ENCODE assay signal across 15 cellular contexts in genomic region chr1:21641537-21641936, GRCh38. TPM values are rescaled to one million over a fixed set of nuclear protein-coding genes. Genes with fewer than 3 reads are reported as not detected.
DNase-seq lines count a peak whose midpoint lies in the region; ATAC-seq, FAIRE-seq and TF ChIP-seq lines count a peak whose summit lies in the region.
"Had no signal": no experiment of that assay in that cellular context is flagged by ENCODE, and none has a peak within 500 bp of the region (broad histone marks: within the 10 kb centered on the region; RNA-seq: fewer than 3 reads in every experiment).

No MANE protein-coding gene starts in this region.

- H3K14ac ChIP-seq in mesenchymal stem cell (ENCODE audit: low read length in 2 of 2), result no peak overlapping the region

- H2BK5ac ChIP-seq in mesenchymal stem cell (ENCODE audit: low read depth, low read length, poor library complexity, severe bottlenecking), result no peak overlapping the region

- no peaks in the 10 kb centered on the region for H3K36me3 Mint-ChIP-seq in activated CD4-positive, alpha-beta T cell treated with anti-CD3 and anti-CD28 coated beads, Interleukin-2, amount 10 ng/mL, durations not matched to agents 7 days and 5 days (ENCODE audit: low read depth)
- H3K36me3 Mint-ChIP-seq: CD4-positive, CD25-positive, alpha-beta regulatory T cell had no signal

- H4K8ac ChIP-seq in mesenchymal stem cell (ENCODE audit: low read length), result no peak overlapping the region

- in situ Hi-C loops in HepG2 (cut with HindIII; ENCODE audit: extremely low pct_ligation_motif_present, low pct_unique_long_range_greater_than_20kb), result no loop called here

- H3K36me3 ChIP-seq in HepG2 (replicated peaks in 1 of 2; ENCODE audit: control insufficient read depth in 1 of 2, insufficient read depth in 2 of 2, low read length in 2 of 2), result peaks cover 5 to 21% of the 10 kb centered on the region in 2 experiments; a peak in 4 of 5 replicates
- H3K36me3 ChIP-seq in right lobe of liver, result no peaks in the 10 kb centered on the region
- no peaks in the 10 kb centered on the region for H3K36me3 ChIP-seq in body of pancreas (replicated peaks in 1 of 2; ENCODE audit: insufficient read depth in 1 of 2, low read depth in 2 of 2)
- no peaks in the 10 kb centered on the region for H3K36me3 ChIP-seq in pancreas
- H3K36me3 ChIP-seq in mesenchymal stem cell (ENCODE audit: control insufficient read depth in 1 of 2, insufficient read depth in 2 of 2, low read depth in 1 of 2, low read length in 2 of 2), result no peaks in the 10 kb centered on the region
- H3K36me3 ChIP-seq in SK-N-SH (replicated peaks in 1 of 2; ENCODE audit: control insufficient read depth in 1 of 2, insufficient read depth in 2 of 2, low read length in 1 of 2), result no peaks in the 10 kb centered on the region
- H3K36me3 ChIP-seq: BLaER1 treated with 17β-estradiol and CSF1 and Interleukin-3, amounts not matched to agents 10 nM and 100 nM had no signal

- no peak overlapping the region for H4K91ac ChIP-seq in mesenchymal stem cell (ENCODE audit: low read length)

- H3K4me1 ChIP-seq in HepG2 (ENCODE audit: insufficient read depth, low read length) (peaks cover 11% of the 10 kb centered on the region; the same call in 1 of the 2 replicates), right lobe of liver (peaks cover 0 to 10% (median 5%) of the 10 kb centered on the region in 4 donors), body of pancreas (peaks cover 60% of the 10 kb centered on the region), pancreas (peaks cover 34 to 45% (median 41%) of the 10 kb centered on the region in 3 donors), mesenchymal stem cell (ENCODE audit: control insufficient read depth, insufficient read depth, low read depth, low read length) (peaks cover 14% of the 10 kb centered on the region), SK-N-SH (ENCODE audit: control insufficient read depth in 1 of 2, insufficient read depth in 2 of 2, low read depth in 1 of 2, low read length in 1 of 2) (peaks cover 0 to 7% of the 10 kb centered on the region in 2 experiments; a peak in 1 of 4 replicates)

- H3K9me3 ChIP-seq in HepG2 (ENCODE audit: low read length), result no peaks in the 10 kb centered on the region
- H3K9me3 ChIP-seq in right lobe of liver, result no peaks in the 10 kb centered on the region
- H3K9me3 ChIP-seq in body of pancreas, result no peaks in the 10 kb centered on the region
- H3K9me3 ChIP-seq in pancreas, result no peaks in the 10 kb centered on the region
- H3K9me3 ChIP-seq in mesenchymal stem cell (ENCODE audit: control insufficient read depth, low read length), result no peaks in the 10 kb centered on the region
- no peaks in the 10 kb centered on the region for H3K9me3 ChIP-seq in SK-N-SH
- H3K9me3 ChIP-seq: BLaER1 treated with 17β-estradiol and CSF1 and Interleukin-3, amounts not matched to agents 10 nM and 100 nM had no signal

- H3K4me3 ChIP-seq in HepG2 (replicated peaks in 1 of 3; ENCODE audit: insufficient read depth in 1 of 3, low read depth in 2 of 3, low read length in 3 of 3), result no peak overlapping the region
- H3K4me3 ChIP-seq in right lobe of liver, result no peak overlapping the region
- H3K4me3 ChIP-seq in body of pancreas, result no peak overlapping the region
- H3K4me3 ChIP-seq in pancreas, result no peak overlapping the region
- no peak overlapping the region for H3K4me3 ChIP-seq in mesenchymal stem cell (ENCODE audit: insufficient read depth in 1 of 2, low read depth in 1 of 2, low read length in 2 of 2)
- no peak overlapping the region for H3K4me3 ChIP-seq in SK-N-SH (ENCODE audit: low read depth in 2 of 2, low read length in 1 of 2)
- H3K4me3 ChIP-seq: BLaER1 treated with 17β-estradiol and CSF1 and Interleukin-3, amounts not matched to agents 10 nM and 100 nM had no signal

- no peak for TF ChIP-seq CTCF in HepG2 (CRISPR knock-in tag; IDR thresholded peaks at IDR 0.05)
- TF ChIP-seq CTCF in right lobe of liver (IDR thresholded peaks at IDR 0.05), result no peak
- no peak for TF ChIP-seq CTCF in body of pancreas (IDR thresholded peaks at IDR 0.05)
- no peak for TF ChIP-seq CTCF in pancreas (IDR thresholded peaks at IDR 0.05)
- no peak for TF ChIP-seq CTCF in SK-N-SH (IDR thresholded peaks at IDR 0.05)

- H4K20me1 ChIP-seq in HepG2 (ENCODE audit: insufficient read depth, low read length) (peaks cover 3% of the 10 kb centered on the region; the same call in 1 of the 2 replicates), SK-N-SH (ENCODE audit: insufficient read depth) (no peaks in the 10 kb centered on the region)

- no peak overlapping the region for H3K18ac ChIP-seq in mesenchymal stem cell (ENCODE audit: low read depth in 1 of 2, low read length in 2 of 2)

- intact Hi-C loops in HepG2 (cut with micrococcal nuclease; ENCODE audit: unreplicated experiment) (no loop called here), right lobe of liver (cut with DNase I) (no loop called here), body of pancreas (cut with DNase I) (no loop called here), pancreas (cut with DNase I) (no loop called here)

- WGBS in HepG2 (ENCODE audit: low lambda C conversion rate), result 100% methylated on average over 3 of the region's 6 CpGs
- 90% methylated on average over 4 of the region's 6 CpGs for WGBS in right lobe of liver (ENCODE audit: insufficient coverage, low coverage, low lambda C conversion rate, missing lambda C conversion rate)
- WGBS in body of pancreas, 2 donors, result 65 to 73% methylated on average over 5 to 6 of the region's 6 CpGs
- 61 to 66% methylated on average over 6 of the region's 6 CpGs for WGBS in pancreas, 2 donors
- 74% methylated on average over 6 of the region's 6 CpGs for WGBS in mesenchymal stem cell
- 71% methylated on average over 6 of the region's 6 CpGs for WGBS in SK-N-SH (ENCODE audit: low lambda C conversion rate)

- POLR2A ChIA-PET in HepG2 (lab: Yijun Ruan, JAX) (no interaction called here), SK-N-SH (lab: Yijun Ruan, JAX) (no interaction called here)
- POLR2A ChIA-PET in activated CD4-positive, alpha-beta T cell treated with anti-CD3 and anti-CD28 coated beads, Interleukin-2, amount 10 ng/mL, durations not matched to agents 7 days and 5 days (lab: Charles Lee), result no interaction called here

- no peak overlapping the region for H2AK5ac ChIP-seq in mesenchymal stem cell (ENCODE audit: low read length, severe bottlenecking)

- no peaks in the 10 kb centered on the region for H3K27me3 Mint-ChIP-seq in activated CD4-positive, alpha-beta T cell treated with anti-CD3 and anti-CD28 coated beads, Interleukin-2, amount 10 ng/mL, durations not matched to agents 7 days and 5 days

- ATAC-seq in HepG2, result no peak
- no peak for ATAC-seq in right lobe of liver
- ATAC-seq in body of pancreas, result no peak
- no peak for ATAC-seq in pancreas
- ATAC-seq: HCT116 had no signal

- H3K23ac ChIP-seq in mesenchymal stem cell (ENCODE audit: low read length in 2 of 2), result no peak overlapping the region

- no peak overlapping the region for H3K4ac ChIP-seq in mesenchymal stem cell (ENCODE audit: low read depth in 1 of 2, low read length in 2 of 2)

- no peak overlapping the region for H3K4me2 ChIP-seq in HepG2 (ENCODE audit: low read depth, low read length)
- no peak overlapping the region for H3K4me2 ChIP-seq in mesenchymal stem cell (ENCODE audit: low read length, poor library complexity, severe bottlenecking)
- no peak overlapping the region for H3K4me2 ChIP-seq in SK-N-SH
- H3K4me2 ChIP-seq: BLaER1 treated with 17β-estradiol and CSF1 and Interleukin-3, amounts not matched to agents 10 nM and 100 nM had no signal

- H3K9me3 Mint-ChIP-seq in activated CD4-positive, alpha-beta T cell treated with anti-CD3 and anti-CD28 coated beads, Interleukin-2, amount 10 ng/mL, durations not matched to agents 7 days and 5 days, result no peaks in the 10 kb centered on the region

- H3K4me1 Mint-ChIP-seq in activated CD4-positive, alpha-beta T cell treated with anti-CD3 and anti-CD28 coated beads, Interleukin-2, amount 10 ng/mL, durations not matched to agents 7 days and 5 days, result no peaks in the 10 kb centered on the region
- H3K4me1 Mint-ChIP-seq: CD4-positive, CD25-positive, alpha-beta regulatory T cell had no signal

- no peak overlapping the region for H2BK12ac ChIP-seq in mesenchymal stem cell (ENCODE audit: low read length in 2 of 2)

- no peak overlapping the region for H3K27ac ChIP-seq in HepG2 (ENCODE audit: extremely low read length, insufficient read depth, low read length)
- H3K27ac ChIP-seq in right lobe of liver, result peak overlapping the region in 1 of 3 donors; percentile 4
- H3K27ac ChIP-seq in body of pancreas, result peak overlapping the region; percentile 53 to 96 (median 94)
- peak overlapping the region; percentile 60 to 93 (median 76) for H3K27ac ChIP-seq in pancreas
- no peak overlapping the region for H3K27ac ChIP-seq in mesenchymal stem cell (ENCODE audit: low read length, poor library complexity, severe bottlenecking)
- H3K27ac ChIP-seq in SK-N-SH (ENCODE audit: low read depth in 2 of 2, low read length in 1 of 2), result no peak overlapping the region
- H3K27ac ChIP-seq: BLaER1 treated with 17β-estradiol and CSF1 and Interleukin-3, amounts not matched to agents 10 nM and 100 nM had no signal

- no peak overlapping the region for H2BK120ac ChIP-seq in mesenchymal stem cell (ENCODE audit: low read depth, low read length)

- no peaks in the 10 kb centered on the region for H3K79me2 ChIP-seq in HepG2 (ENCODE audit: insufficient read depth, low read length)
- H3K79me2 ChIP-seq in SK-N-SH (ENCODE audit: insufficient read depth), result no peaks in the 10 kb centered on the region

- H2AFZ ChIP-seq in HepG2 (ENCODE audit: low read length) (no peak overlapping the region), mesenchymal stem cell (ENCODE audit: low read depth, low read length) (no peak overlapping the region), SK-N-SH (ENCODE audit: low read depth) (no peak overlapping the region)

- no peak overlapping the region for H3K4me3 Mint-ChIP-seq in activated CD4-positive, alpha-beta T cell treated with anti-CD3 and anti-CD28 coated beads, Interleukin-2, amount 10 ng/mL, durations not matched to agents 7 days and 5 days
- H3K4me3 Mint-ChIP-seq: CD4-positive, CD25-positive, alpha-beta regulatory T cell had no signal

- TF ChIP-seq EP300 in HepG2 (IDR thresholded peaks at IDR 0.05; ENCODE audit: low read depth in 2 of 2, low read length in 2 of 2), result no peak
- no peak for TF ChIP-seq EP300 in HepG2 (CRISPR knock-in tag; IDR thresholded peaks at IDR 0.05; ENCODE audit: borderline replicate concordance)
- no peak for TF ChIP-seq EP300 in SK-N-SH (IDR thresholded peaks at IDR 0.05; ENCODE audit: borderline replicate concordance in 1 of 2, low read depth in 1 of 2, low read length in 1 of 2)

- TF ChIP-seq RAD21 in HepG2 (CRISPR knock-in tag; IDR thresholded peaks at IDR 0.05), result no peak
- TF ChIP-seq RAD21 in SK-N-SH (IDR thresholded peaks at IDR 0.05; ENCODE audit: low read length), result no peak

- no peak for TF ChIP-seq POLR2A in HepG2 (IDR thresholded peaks at IDR 0.05; ENCODE audit: insufficient read depth in 1 of 2, low read depth in 2 of 2, low read length in 2 of 2)
- no peak for TF ChIP-seq POLR2A in right lobe of liver (IDR thresholded peaks at IDR 0.05)
- no peak for TF ChIP-seq POLR2A in body of pancreas (IDR thresholded peaks at IDR 0.05)

- H2BK15ac ChIP-seq in mesenchymal stem cell (ENCODE audit: low read depth, poor library complexity, severe bottlenecking), result no peak overlapping the region

- H3K27me3 ChIP-seq in HepG2 (ENCODE audit: control insufficient read depth in 1 of 2, insufficient read depth in 2 of 2, low read length in 2 of 2) (no peaks in the 10 kb centered on the region), right lobe of liver (no peaks in the 10 kb centered on the region), body of pancreas (no peaks in the 10 kb centered on the region), pancreas (no peaks in the 10 kb centered on the region), mesenchymal stem cell (ENCODE audit: control insufficient read depth in 1 of 2, insufficient read depth in 1 of 2, low read length in 2 of 2) (peaks cover 11 to 52% of the 10 kb centered on the region in 2 experiments), SK-N-SH (ENCODE audit: insufficient read depth) (no peaks in the 10 kb centered on the region)
- H3K27me3 ChIP-seq: BLaER1 treated with 17β-estradiol and CSF1 and Interleukin-3, amounts not matched to agents 10 nM and 100 nM had no signal

- H3K27ac Mint-ChIP-seq in activated CD4-positive, alpha-beta T cell treated with anti-CD3 and anti-CD28 coated beads, Interleukin-2, amount 10 ng/mL, durations not matched to agents 7 days and 5 days, result no peak overlapping the region
- H3K27ac Mint-ChIP-seq: CD4-positive, CD25-positive, alpha-beta regulatory T cell had no signal

- H3K9ac ChIP-seq in HepG2 (ENCODE audit: insufficient read depth, low read depth, low read length) (no peak overlapping the region), mesenchymal stem cell (ENCODE audit: low read length) (no peak overlapping the region), SK-N-SH (no peak overlapping the region)
- H3K9ac ChIP-seq: BLaER1 treated with 17β-estradiol and CSF1 and Interleukin-3, amounts not matched to agents 10 nM and 100 nM had no signal

- no TSS peak for BruUV-seq in HepG2 (replicated peaks; lab: Mats Ljungman, UMichigan)

- DNase-seq in HepG2 (ENCODE audit: low spot score), result no peak
- no peak for DNase-seq in right lobe of liver
- no peak for DNase-seq in body of pancreas
- no peak for DNase-seq in pancreas
- no peak for DNase-seq in mesenchymal stem cell
- DNase-seq in activated CD4-positive, alpha-beta T cell treated with anti-CD3 and anti-CD28 coated beads, Interleukin-2, amount 10 ng/mL, durations not matched to agents 7 days and 5 days, result no peak
- no peak for DNase-seq in SK-N-SH
- DNase-seq: 8988T; ACHN; CD4-positive, CD25-positive, alpha-beta regulatory T cell; DMS53; GF-D8 had no signal

- no peaks in the 10 kb centered on the region for H3F3A ChIP-seq in SK-N-SH (replicated peaks; ENCODE audit: insufficient read depth)

- H3K79me1 ChIP-seq in mesenchymal stem cell (replicated peaks; ENCODE audit: low read length, poor library complexity, severe bottlenecking), result no peaks in the 10 kb centered on the region

- H3K9me2 ChIP-seq in SK-N-SH, result no peaks in the 10 kb centered on the region

- CTCF ChIA-PET in HepG2 (lab: Yijun Ruan, JAX; ENCODE audit: low intra/inter-chr PET ratio, low total read pairs), result no interaction called here
- CTCF ChIA-PET in activated CD4-positive, alpha-beta T cell treated with anti-CD3 and anti-CD28 coated beads, Interleukin-2, amount 10 ng/mL, durations not matched to agents 7 days and 5 days (lab: Charles Lee), result interaction anchor here (1.1 kb wide), 1 partner anchor 19 kb away, joined by 3 read pairs; no protein-coding TSS in a partner anchor
- CTCF ChIA-PET in SK-N-SH (lab: Yijun Ruan, JAX), result interaction anchor here (0.6 to 2.3 kb wide), 4 partner anchors 15 to 387 kb away, joined by 3 to 5 read pairs (median 4); no protein-coding TSS in a partner anchor

- no peak for FAIRE-seq in HepG2 (lab: Jason Lieb, UNC)
- FAIRE-seq in pancreas (lab: Jason Lieb, UNC), result no peak
- FAIRE-seq: GM19239 had no signal

RNA-seq across cellular contexts. Expression of gene RAP1GAP, which starts 27.6 kb away (rescaled TPM):
- total RNA-seq in HepG2 (2016; rRNA removed; fragmentation: Illumina TruSeq; extraction: Trizol), result 9.7 and 11.9 TPM in 2 replicates
- 3.8 and 5.0 TPM in 2 replicates for total RNA-seq in HepG2 (2016; cell fraction: cytosol; rRNA removed; fragmentation: Illumina TruSeq; extraction: Trizol; ENCODE audit: low read depth)
- total RNA-seq in HepG2 (2016; cell fraction: insoluble cytoplasmic fraction; rRNA removed; fragmentation: Illumina TruSeq; extraction: Trizol), result 7.8 and 12.1 TPM in 2 replicates
- 9.5 and 11.5 TPM in 2 replicates for total RNA-seq in HepG2 (2016; cell fraction: membrane; rRNA removed; fragmentation: Illumina TruSeq; extraction: Trizol)
- 13.6 and 14.7 TPM in 2 replicates for total RNA-seq in HepG2 (2016; cell fraction: nucleus; rRNA removed; fragmentation: Illumina TruSeq; extraction: Trizol)
- polyA plus RNA-seq in HepG2 (2011; rRNA removed), result 37.5 and 46.1 TPM in 2 replicates
- polyA plus RNA-seq in HepG2 (2011; cell fraction: cytosol; rRNA removed), result 21.6 and 24.9 TPM in 2 replicates
- polyA plus RNA-seq in HepG2 (2011; cell fraction: nucleus; rRNA removed), result 114 and 133 TPM in 2 replicates
- polyA plus RNA-seq in HepG2 (2012), result 22.0 and 27.8 TPM in 2 replicates
- polyA plus RNA-seq in HepG2 (2016; cell fraction: cytosol; fragmentation: Illumina TruSeq; extraction: Trizol; ENCODE audit: low read depth), result 5.3 and 7.0 TPM in 2 replicates
- polyA plus RNA-seq in HepG2 (2016; cell fraction: insoluble cytoplasmic fraction; fragmentation: Illumina TruSeq; extraction: Trizol; ENCODE audit: low read depth), result 17.1 and 23.0 TPM in 2 replicates
- 14.4 and 18.4 TPM in 2 replicates for polyA plus RNA-seq in HepG2 (2016; cell fraction: membrane; fragmentation: Illumina TruSeq; extraction: Trizol; ENCODE audit: low read depth)
- 58.0 and 62.8 TPM in 2 replicates for polyA plus RNA-seq in HepG2 (2016; cell fraction: nucleus; fragmentation: Illumina TruSeq; extraction: Trizol; ENCODE audit: insufficient read depth, low read depth)
- 18.4 and 45.8 TPM in 2 replicates for polyA minus RNA-seq in HepG2 (2011; rRNA and poly(A)+ RNA removed; ENCODE audit: low replicate concordance)
- 12.8 and 14.1 TPM in 2 replicates for polyA minus RNA-seq in HepG2 (2011; cell fraction: cytosol; rRNA and poly(A)+ RNA removed)
- 20.8 and 23.4 TPM in 2 replicates for polyA minus RNA-seq in HepG2 (2011; cell fraction: nucleus; rRNA and poly(A)+ RNA removed)
- 10 to 100 TPM in 5 of 6 experiments, 1 to 10 TPM in 1; 8.0 to 38.1 (median 22.2) TPM for total RNA-seq in right lobe of liver
- total RNA-seq in body of pancreas, result 100 to 1,000 TPM in 1 of 2 donors, 10 to 100 TPM in 1; 46.5 to 104 TPM
- total RNA-seq in pancreas, result 10 to 100 TPM; 53.4 to 93.3 (median 64.8) TPM
- polyA plus RNA-seq in pancreas, result 100 to 1,000 TPM in 1 of 2 donors, 10 to 100 TPM in 1; 83.6 to 100 TPM
- polyA plus RNA-seq in mesenchymal stem cell (2013, experiment 1 of 2), result 0.50 TPM
- 0.62 TPM for polyA plus RNA-seq in mesenchymal stem cell (2013, experiment 2 of 2)
- under 1 TPM; 0.17 to 0.32 TPM for total RNA-seq in activated CD4-positive, alpha-beta T cell treated with anti-CD3 and anti-CD28 coated beads, Interleukin-2, amount 10 ng/mL, durations not matched to agents 7 days and 5 days
- 0.78 and 0.99 TPM in 2 replicates for polyA plus RNA-seq in SK-N-SH (2012; rRNA removed)
- polyA plus RNA-seq in SK-N-SH (2012; cell fraction: cytosol; rRNA removed), result 0.53 and 0.84 TPM in 2 replicates
- polyA plus RNA-seq in SK-N-SH (2012; cell fraction: nucleus; rRNA removed), result 0.89 and 1.3 TPM in 2 replicates
- polyA plus RNA-seq: CD4-positive, CD25-positive, alpha-beta regulatory T cell had no signal

Comparison
In these comparisons a context has a peak if more than half of its experiments do, and no peak if none do; other contexts are left out.
1. H3K27ac ChIP-seq: peak in body of pancreas (4 of 4) and pancreas (4 of 4); none in HepG2 (single experiment), mesenchymal stem cell (single experiment) and SK-N-SH (0 of 2).